In genomic region chr12:115295886-115296285, GRCh38 we compare ENCODE assay signal across 32 cellular contexts.
"Had no signal": no experiment of that assay in that cellular context is flagged by ENCODE, and none has a peak within 500 bp of the region (broad histone marks: within the 10 kb centered on the region; RNA-seq: fewer than 3 reads in every experiment).

No MANE protein-coding gene starts in this region.

- H3K36me3 ChIP-seq: adrenal gland, brain microvascular endothelial cell, breast epithelium had no signal

- H3K27me3 ChIP-seq: adrenal gland, body of pancreas, brain microvascular endothelial cell, breast epithelium had no signal

- H3K4me1 ChIP-seq: body of pancreas had no signal

- ATAC-seq: activated CD8-positive, alpha-beta T cell treated with anti-CD3 and anti-CD28 coated beads for 36 hours; activated naive CD4-positive, alpha-beta T cell treated with anti-CD3 and anti-CD28 coated beads, Interleukin-2, amount 50 U/mL, for 72 hours; activated T-cell treated with anti-CD3 and anti-CD28 coated beads, Interleukin-2, amount 50 U/mL, for 4 hours; activated T-cell treated with anti-CD3 and anti-CD28 coated beads, Interleukin-2, amount 50 U/mL, for 72 hours; activated T-helper 17 cell treated with anti-CD3 and anti-CD28 coated beads, Interleukin-2, amount 50 U/mL, for 72 hours; body of pancreas had no signal

- H3K27ac ChIP-seq: adrenal gland, body of pancreas, brain microvascular endothelial cell, breast epithelium had no signal

- H3K9me3 ChIP-seq: adrenal gland, body of pancreas, breast epithelium had no signal

- DNase-seq: activated B cell treated with CpG ODN at 0.5 μM for 24 hours; activated CD4-positive, alpha-beta memory T cell treated with anti-CD3 and anti-CD28 coated beads for 36 hours; activated CD4-positive, alpha-beta T cell treated with anti-CD3 and anti-CD28 coated beads for 4 hours; activated CD4-positive, alpha-beta T cell treated with anti-CD3 and anti-CD28 coated beads, Interleukin-2, amount 10 ng/mL, durations not matched to agents 24 days and 14 days; activated CD4-positive, alpha-beta T cell treated with anti-CD3 and anti-CD28 coated beads, Interleukin-2, amount 50 U/mL, for 1 hour; activated CD4-positive, alpha-beta T cell treated with anti-CD3 and anti-CD28 coated beads, Interleukin-2, amount 50 U/mL, for 4 hours; activated CD4-positive, CD25-positive, alpha-beta regulatory T cell treated with anti-CD3 and anti-CD28 coated beads, Interleukin-2, amount 50 U/mL, for 72 hours; activated CD8-positive, alpha-beta memory T cell treated with anti-CD3 and anti-CD28 coated beads, Interleukin-2, amount 50 U/mL, for 4 hours; activated CD8-positive, alpha-beta T cell treated with anti-CD3 and anti-CD28 coated beads for 36 hours; activated effector memory CD4-positive, alpha-beta T cell treated with anti-CD3 and anti-CD28 coated beads, Interleukin-2, amount 50 U/mL, for 16 hours; activated gamma-delta T cell treated with Interleukin-2 at 50 U/mL for 16 hours; activated naive CD4-positive, alpha-beta T cell; activated naive CD4-positive, alpha-beta T cell treated with anti-CD3 and anti-CD28 coated beads for 36 hours; activated naive CD4-positive, alpha-beta T cell treated with anti-CD3 and anti-CD28 coated beads, Interleukin-2, amount 50 U/mL, for 16 hours; activated naive CD8-positive, alpha-beta T cell treated with anti-CD3 and anti-CD28 coated beads for 36 hours; activated T-cell treated with anti-CD3 and anti-CD28 coated beads for 4 hours; activated T-cell treated with anti-CD3 and anti-CD28 coated beads, Interleukin-2, amount 50 U/mL, for 1 hour; activated T-cell treated with anti-CD3 and anti-CD28 coated beads, Interleukin-2, amount 50 U/mL, for 4 hours; activated T-cell treated with anti-CD3 and anti-CD28 coated beads, Interleukin-2, amount 50 U/mL, for 72 hours; adrenal gland; amniotic stem cell; aorta; body of pancreas; brain microvascular endothelial cell; central memory CD4-positive, alpha-beta T cell; T-helper 2 cell; T-helper 9 cell had no signal

- FAIRE-seq: astrocyte, TTC549 had no signal

- H3K4me3 ChIP-seq: adrenal gland, body of pancreas, breast epithelium had no signal
